ENCODE assay signal across 8 cellular contexts in genomic region chr2:36403675-36404230, GRCh38. TPM values are rescaled to one million over a fixed set of nuclear protein-coding genes. Genes with fewer than 3 reads are reported as not detected.
A peak's percentile ranks its signal among the peaks of the same experiment; 100 is the strongest.
DNase-seq lines count a peak whose midpoint lies in the region; ATAC-seq, FAIRE-seq and TF ChIP-seq lines count a peak whose summit lies in the region.

No MANE protein-coding gene starts in this region.

- H3K27me3 ChIP-seq in A673 (replicated peaks; ENCODE audit: insufficient read depth, low read depth, low read length, poor library complexity) (no peaks in the 10 kb centered on the region), body of pancreas (no peaks in the 10 kb centered on the region), subcutaneous abdominal adipose tissue (ENCODE audit: control insufficient read depth in 5 of 5, insufficient read depth in 4 of 5, low read length in 5 of 5) (no peaks in the 10 kb centered on the region), small intestine (ENCODE audit: control insufficient read depth in 2 of 2, insufficient read depth in 2 of 2, low read length in 2 of 2) (no peaks in the 10 kb centered on the region)

- H3K4me3 ChIP-seq in A673 (ENCODE audit: low read depth, low read length, poor library complexity, severe bottlenecking), result peak overlapping the region; percentile 14
- H3K4me3 ChIP-seq in body of pancreas, result no peak overlapping the region
- no peak overlapping the region for H3K4me3 ChIP-seq in subcutaneous abdominal adipose tissue (ENCODE audit: low read depth in 1 of 5, low read length in 5 of 5)
- H3K4me3 ChIP-seq in small intestine (ENCODE audit: low read depth in 1 of 2, low read length in 2 of 2), result no peak overlapping the region

- peaks cover 38% of the 10 kb centered on the region for H3K4me1 ChIP-seq in A673 (ENCODE audit: insufficient read depth, low read length, poor library complexity, severe bottlenecking)
- peaks cover 14% of the 10 kb centered on the region for H3K4me1 ChIP-seq in body of pancreas
- H3K4me1 ChIP-seq in subcutaneous abdominal adipose tissue (ENCODE audit: control insufficient read depth in 5 of 5, insufficient read depth in 5 of 5, low read length in 5 of 5), result peaks cover 3 to 46% (median 31%) of the 10 kb centered on the region in 5 donors
- no peaks in the 10 kb centered on the region for H3K4me1 ChIP-seq in small intestine (ENCODE audit: control insufficient read depth in 2 of 2, insufficient read depth in 1 of 2, low read depth in 1 of 2, low read length in 1 of 2)

- no peak overlapping the region for H3K9ac ChIP-seq in subcutaneous abdominal adipose tissue (ENCODE audit: low read length in 5 of 5)

- no peak overlapping the region for H3K27ac ChIP-seq in A673 (ENCODE audit: low read depth, low read length, poor library complexity, severe bottlenecking)
- peak overlapping the region in 1 of 4 donors; percentile 36 for H3K27ac ChIP-seq in body of pancreas
- peak overlapping the region; percentile 34 for H3K27ac ChIP-seq in subcutaneous abdominal adipose tissue (ENCODE audit: low read depth, low read length)
- no peak overlapping the region for H3K27ac ChIP-seq in small intestine (ENCODE audit: low read depth in 1 of 2, low read length in 1 of 2)

- POLR2A ChIA-PET in A673 (lab: Charles Lee; ENCODE audit: low non-redundant PET), result no interaction called here

- H3K9me3 ChIP-seq in A673 (ENCODE audit: low read depth, low read length, poor library complexity, severe bottlenecking), result no peaks in the 10 kb centered on the region
- no peaks in the 10 kb centered on the region for H3K9me3 ChIP-seq in body of pancreas
- no peaks in the 10 kb centered on the region for H3K9me3 ChIP-seq in subcutaneous abdominal adipose tissue (ENCODE audit: control insufficient read depth in 5 of 5, low read length in 5 of 5)
- H3K9me3 ChIP-seq in small intestine (ENCODE audit: control insufficient read depth, low read depth), result no peaks in the 10 kb centered on the region

- ATAC-seq in GM18909 (IDR thresholded peaks at IDR 0.05; ENCODE audit: poor library complexity, unreplicated experiment) (peak; percentile 57), HG03571 (IDR thresholded peaks at IDR 0.05; ENCODE audit: unreplicated experiment) (peak; percentile 35), body of pancreas (peak; percentile 64), GM19455 (IDR thresholded peaks at IDR 0.05; ENCODE audit: unreplicated experiment) (no peak)

- WGBS in body of pancreas, 2 donors, result 27 to 32% methylated on average over 1 of the region's 1 CpG
- WGBS in small intestine, 3 donors, result 47 to 65% (median 52%) methylated on average over 1 of the region's 1 CpG

- intact Hi-C loops in A673 (cut with micrococcal nuclease; ENCODE audit: unreplicated experiment) (loop anchor here (2.0 kb wide), 1 partner anchor 53 kb away; no protein-coding TSS in a partner anchor), body of pancreas (cut with DNase I) (no loop called here)

- CTCF ChIA-PET in A673 (lab: Charles Lee), result interaction anchor here (0.9 kb wide), 1 partner anchor 56 kb away, joined by 3 read pairs; no protein-coding TSS in a partner anchor

- DNase-seq in A673 (ENCODE audit: low spot score) (peak; percentile 88), body of pancreas (no peak), small intestine (no peak), GM12892 (ENCODE audit: insufficient read length) (no peak)

- no peaks in the 10 kb centered on the region for H3K36me3 ChIP-seq in A673 (ENCODE audit: insufficient read depth, low read length, poor library complexity, severe bottlenecking)
- no peaks in the 10 kb centered on the region for H3K36me3 ChIP-seq in body of pancreas (replicated peaks in 1 of 2; ENCODE audit: insufficient read depth in 1 of 2, low read depth in 2 of 2)
- H3K36me3 ChIP-seq in subcutaneous abdominal adipose tissue (ENCODE audit: control insufficient read depth in 5 of 5, insufficient read depth in 5 of 5, low read length in 5 of 5), result peaks cover 0 to 13% (median 6%) of the 10 kb centered on the region in 5 donors
- H3K36me3 ChIP-seq in small intestine (ENCODE audit: control insufficient read depth in 2 of 2, insufficient read depth in 2 of 2, low read length in 2 of 2), result no peaks in the 10 kb centered on the region

- no TSS peak for BruUV-seq in A673 (replicated peaks; lab: Mats Ljungman, UMichigan)

- TF ChIP-seq POLR2A in body of pancreas (IDR thresholded peaks at IDR 0.05) (no peak), GM12892 (IDR thresholded peaks at IDR 0.05; ENCODE audit: low read depth, low read length) (no peak)

- TF ChIP-seq CTCF in A673 (conservative IDR thresholded peaks at IDR 0.05; ENCODE audit: low read depth, low read length) (no peak), body of pancreas (IDR thresholded peaks at IDR 0.05) (no peak)

- FAIRE-seq in small intestine (lab: Jason Lieb, UNC), result no peak
- FAIRE-seq in GM12892 (lab: Jason Lieb, UNC), result no peak

RNA-seq across cellular contexts. Expression of gene CRIM1, which starts 48.2 kb away (rescaled TPM):
- 35.3 and 46.5 TPM in 2 replicates for total RNA-seq in A673 (2021)
- total RNA-seq in body of pancreas, result 10 to 100 TPM; 41.5 to 64.6 TPM
- 10 to 100 TPM in 1 of 3 donors, 1 to 10 TPM in 1, under 1 TPM in 1; 0.89 to 17.4 (median 1.1) TPM for polyA plus RNA-seq in small intestine
- polyA plus RNA-seq in GM12892 (2012; ENCODE audit: missing spikeins), result 4.2 TPM
